17 cellular contexts compared by ENCODE assay signal in genomic region chr4:128315756-128316520, GRCh38.
"Had no signal": no experiment of that assay in that cellular context is flagged by ENCODE, and none has a peak within 500 bp of the region (broad histone marks: within the 10 kb centered on the region; RNA-seq: fewer than 3 reads in every experiment).

No MANE protein-coding gene starts in this region.

- H3K9me3 Mint-ChIP-seq: activated CD4-positive, alpha-beta T cell treated with anti-CD3 and anti-CD28 coated beads, Interleukin-2, amount 10 ng/mL, durations not matched to agents 24 days and 14 days; activated naive CD4-positive, alpha-beta T cell treated with anti-CD3 and anti-CD28 coated beads for 36 hours; activated T-helper 1 cell treated with anti-CD3 and anti-CD28 coated beads, Interleukin-12 subunit alpha, Interleukin-12 subunit beta, Interleukin-2, Interleukin-4 antibody, amounts not matched to agents 30 ng/mL and 10 ng/mL and 1 ng/mL, durations not matched to agents 14 hours and 24 hours and 36 hours; immature natural killer cell; natural killer cell; T-helper 1 cell treated with Interleukin-12 subunit alpha and Interleukin-12 subunit beta and Interleukin-4 antibody, amounts not matched to agents 30 μg/mL and 1 μg/mL, for 36 hours; WTC11 had no signal

- H3K4me1 ChIP-seq: upper lobe of right lung had no signal

- ATAC-seq: body of pancreas; left lobe of liver; natural killer cell; stimulated activated naive CD8-positive, alpha-beta T cell treated with anti-CD3 and anti-CD28 coated beads, Interleukin-15, Interleukin-2, amounts not matched to agents 100 U/mL and 50 U/mL, for 24 hours; upper lobe of right lung; WTC11 had no signal

- H3K36me3 ChIP-seq: sigmoid colon, upper lobe of right lung had no signal

- H3K4me3 ChIP-seq: body of pancreas, sigmoid colon, upper lobe of right lung had no signal

- H3K27ac ChIP-seq: body of pancreas, sigmoid colon, upper lobe of right lung had no signal

- H3K27me3 Mint-ChIP-seq: activated CD4-positive, alpha-beta T cell treated with anti-CD3 and anti-CD28 coated beads, Interleukin-2, amount 10 ng/mL, durations not matched to agents 24 days and 14 days; progenitor cell of endocrine pancreas had no signal

- H3K4me1 Mint-ChIP-seq: activated CD4-positive, alpha-beta T cell treated with anti-CD3 and anti-CD28 coated beads, Interleukin-2, amount 10 ng/mL, durations not matched to agents 24 days and 14 days; immature natural killer cell; natural killer cell; WTC11 had no signal

- H3K27me3 ChIP-seq: body of pancreas, sigmoid colon, upper lobe of right lung had no signal

- H3K36me3 Mint-ChIP-seq: natural killer cell had no signal

- H3K27ac Mint-ChIP-seq: activated CD4-positive, alpha-beta T cell treated with anti-CD3 and anti-CD28 coated beads, Interleukin-2, amount 10 ng/mL, durations not matched to agents 24 days and 14 days; activated naive CD4-positive, alpha-beta T cell treated with anti-CD3 and anti-CD28 coated beads for 36 hours; activated T-helper 1 cell treated with anti-CD3 and anti-CD28 coated beads, Interleukin-12 subunit alpha, Interleukin-12 subunit beta, Interleukin-2, Interleukin-4 antibody, amounts not matched to agents 30 ng/mL and 10 ng/mL and 1 ng/mL, durations not matched to agents 14 hours and 24 hours and 36 hours; immature natural killer cell; natural killer cell; progenitor cell of endocrine pancreas; T-helper 1 cell treated with Interleukin-12 subunit alpha and Interleukin-12 subunit beta and Interleukin-4 antibody, amounts not matched to agents 30 μg/mL and 1 μg/mL, for 36 hours; WTC11 had no signal

- DNase-seq: activated CD4-positive, alpha-beta T cell treated with anti-CD3 and anti-CD28 coated beads, Interleukin-2, amount 10 ng/mL, durations not matched to agents 24 days and 14 days; activated naive CD4-positive, alpha-beta T cell treated with anti-CD3 and anti-CD28 coated beads for 36 hours; body of pancreas; dermis blood vessel endothelial cell; immature natural killer cell; natural killer cell; occipital lobe; sigmoid colon; stimulated activated CD4-positive, alpha-beta T cell treated with anti-CD3 and anti-CD28 coated beads, Interleukin-4, amount 100 ng/mL, for 1 hour; stimulated activated CD8-positive, alpha-beta memory T cell treated with anti-CD3 and anti-CD28 coated beads, Interleukin-4, amount 100 ng/mL, for 48 hours; stimulated activated naive CD8-positive, alpha-beta T cell treated with anti-CD3 and anti-CD28 coated beads, Interleukin-15, Interleukin-2, amounts not matched to agents 100 U/mL and 50 U/mL, for 24 hours; upper lobe of right lung had no signal

- H3K9me3 ChIP-seq: body of pancreas, sigmoid colon, upper lobe of right lung had no signal

- H3K4me3 Mint-ChIP-seq: activated CD4-positive, alpha-beta T cell treated with anti-CD3 and anti-CD28 coated beads, Interleukin-2, amount 10 ng/mL, durations not matched to agents 24 days and 14 days; activated naive CD4-positive, alpha-beta T cell treated with anti-CD3 and anti-CD28 coated beads for 36 hours; activated T-helper 1 cell treated with anti-CD3 and anti-CD28 coated beads, Interleukin-12 subunit alpha, Interleukin-12 subunit beta, Interleukin-2, Interleukin-4 antibody, amounts not matched to agents 30 ng/mL and 10 ng/mL and 1 ng/mL, durations not matched to agents 14 hours and 24 hours and 36 hours; immature natural killer cell; natural killer cell; T-helper 1 cell treated with Interleukin-12 subunit alpha and Interleukin-12 subunit beta and Interleukin-4 antibody, amounts not matched to agents 30 μg/mL and 1 μg/mL, for 36 hours; WTC11 had no signal
